Comparison of ENCODE assay signal across 21 cellular contexts in genomic region chr7:73991522-73992103, GRCh38. TPM values are rescaled to one million over a fixed set of nuclear protein-coding genes. Genes with fewer than 3 reads are reported as not detected.
DNase-seq lines count a peak whose midpoint lies in the region; ATAC-seq and TF ChIP-seq lines count a peak whose summit lies in the region.
"Had no signal": no experiment of that assay in that cellular context is flagged by ENCODE, and none has a peak within 500 bp of the region (broad histone marks: within the 10 kb centered on the region; RNA-seq: fewer than 3 reads in every experiment).

No MANE protein-coding gene starts in this region.

- peaks cover 24% of the 10 kb centered on the region for H3K9me3 Mint-ChIP-seq in mesothelial cell of epicardium
- H3K9me3 Mint-ChIP-seq in activated naive CD4-positive, alpha-beta T cell treated with anti-CD3 and anti-CD28 coated beads, Interleukin-2, amount 10 ng/mL, durations not matched to agents 7 days and 5 days = peaks cover 19% of the 10 kb centered on the region
- H3K9me3 Mint-ChIP-seq in osteocyte (ENCODE audit: unreplicated experiment) = peaks cover 6% of the 10 kb centered on the region

- H3K27me3 ChIP-seq in adipocyte (replicated peaks; ENCODE audit: control insufficient read depth, insufficient read depth, low read length) (no peaks in the 10 kb centered on the region), tibial artery (no peaks in the 10 kb centered on the region)
- H3K27me3 ChIP-seq: gastrocnemius medialis had no signal

- peak overlapping the region; percentile 85 to 86 for H3K27ac ChIP-seq in tibial artery
- H3K27ac ChIP-seq: gastrocnemius medialis had no signal

- H3K4me3 ChIP-seq in adipocyte (ENCODE audit: low read length) = no peak overlapping the region
- no peak overlapping the region for H3K4me3 ChIP-seq in tibial artery
- H3K4me3 ChIP-seq: gastrocnemius medialis, mucosa of descending colon had no signal

- intact Hi-C loops in tibial artery (cut with DNase I; ENCODE audit: low total_unique reads) = loop anchor here (10.0 kb wide), 1 partner anchor 97 kb away; no protein-coding TSS in a partner anchor

- no peaks in the 10 kb centered on the region for H3K27me3 Mint-ChIP-seq in mesothelial cell of epicardium (ENCODE audit: low read depth)
- peaks cover 8% of the 10 kb centered on the region for H3K27me3 Mint-ChIP-seq in activated naive CD4-positive, alpha-beta T cell treated with anti-CD3 and anti-CD28 coated beads, Interleukin-2, amount 10 ng/mL, durations not matched to agents 7 days and 5 days
- no peaks in the 10 kb centered on the region for H3K27me3 Mint-ChIP-seq in osteocyte (ENCODE audit: unreplicated experiment)
- H3K27me3 Mint-ChIP-seq: activated CD4-positive, alpha-beta T cell treated with anti-CD3 and anti-CD28 coated beads, Interleukin-2, amount 10 ng/mL, durations not matched to agents 24 days and 14 days had no signal

- H3K9ac ChIP-seq in adipocyte (ENCODE audit: low read length) = peak overlapping the region; percentile 27

- DNase-seq in EL (peak; percentile 25), adipocyte (ENCODE audit: low read depth) (no peak), mesothelial cell of epicardium (ENCODE audit: low spot score in 2 of 2, unreplicated experiment in 2 of 2) (no peak), tibial artery (no peak), osteocyte (ENCODE audit: extremely low spot score, unreplicated experiment) (no peak)
- DNase-seq in activated naive CD4-positive, alpha-beta T cell treated with anti-CD3 and anti-CD28 coated beads, Interleukin-2, amount 10 ng/mL, durations not matched to agents 7 days and 5 days = no peak
- DNase-seq in stimulated activated CD4-positive, alpha-beta T cell treated with anti-CD3 and anti-CD28 coated beads, Interleukin-4, amount 100 ng/mL, for 4 hours = no peak
- DNase-seq: activated CD4-positive, alpha-beta T cell treated with anti-CD3 and anti-CD28 coated beads, Interleukin-2, amount 10 ng/mL, durations not matched to agents 24 days and 14 days; activated naive CD4-positive, alpha-beta T cell treated with Interleukin-2 at 50 U/mL for 16 hours; gastrocnemius medialis; kidney glomerular epithelial cell; MV-4-11; NCI-H2029; nucleus accumbens; small intestine; stimulated activated CD8-positive, alpha-beta memory T cell treated with anti-CD3 and anti-CD28 coated beads, Interleukin-4, amount 100 ng/mL, for 48 hours had no signal

- H3K4me3 Mint-ChIP-seq in mesothelial cell of epicardium (no peak overlapping the region), osteocyte (ENCODE audit: unreplicated experiment) (no peak overlapping the region)
- no peak overlapping the region for H3K4me3 Mint-ChIP-seq in activated naive CD4-positive, alpha-beta T cell treated with anti-CD3 and anti-CD28 coated beads, Interleukin-2, amount 10 ng/mL, durations not matched to agents 7 days and 5 days
- H3K4me3 Mint-ChIP-seq: activated CD4-positive, alpha-beta T cell treated with anti-CD3 and anti-CD28 coated beads, Interleukin-2, amount 10 ng/mL, durations not matched to agents 24 days and 14 days; B cell had no signal

- H3K4me1 ChIP-seq in adipocyte (ENCODE audit: control insufficient read depth, insufficient read depth, low read length) = peaks cover 28% of the 10 kb centered on the region
- H3K4me1 ChIP-seq in tibial artery = peaks cover 8 to 54% (median 40%) of the 10 kb centered on the region in 4 donors

- H3K27ac Mint-ChIP-seq in mesothelial cell of epicardium = peak overlapping the region; percentile 71
- H3K27ac Mint-ChIP-seq in activated naive CD4-positive, alpha-beta T cell treated with anti-CD3 and anti-CD28 coated beads, Interleukin-2, amount 10 ng/mL, durations not matched to agents 7 days and 5 days = no peak overlapping the region
- H3K27ac Mint-ChIP-seq in osteocyte (ENCODE audit: unreplicated experiment) = no peak overlapping the region
- H3K27ac Mint-ChIP-seq: activated CD4-positive, alpha-beta T cell treated with anti-CD3 and anti-CD28 coated beads, Interleukin-2, amount 10 ng/mL, durations not matched to agents 24 days and 14 days; B cell; IgD-negative memory B cell had no signal

- ATAC-seq in HG03280 (IDR thresholded peaks at IDR 0.05; ENCODE audit: unreplicated experiment) = no peak
- ATAC-seq: mucosa of descending colon had no signal

- TF ChIP-seq CTCF in mesothelial cell of epicardium (IDR thresholded peaks at IDR 0.05; ENCODE audit: unreplicated experiment) (no peak), tibial artery (IDR thresholded peaks at IDR 0.05) (no peak), osteocyte (IDR thresholded peaks at IDR 0.05) (no peak)

- H3K9me3 ChIP-seq in adipocyte (ENCODE audit: control insufficient read depth, low read length) = peaks cover 12% of the 10 kb centered on the region
- no peaks in the 10 kb centered on the region for H3K9me3 ChIP-seq in tibial artery

- peaks cover 6% of the 10 kb centered on the region for H3K36me3 Mint-ChIP-seq in mesothelial cell of epicardium
- peaks cover 1% of the 10 kb centered on the region for H3K36me3 Mint-ChIP-seq in activated naive CD4-positive, alpha-beta T cell treated with anti-CD3 and anti-CD28 coated beads, Interleukin-2, amount 10 ng/mL, durations not matched to agents 7 days and 5 days
- no peaks in the 10 kb centered on the region for H3K36me3 Mint-ChIP-seq in osteocyte (ENCODE audit: unreplicated experiment)

- peaks cover 13% of the 10 kb centered on the region for H3K4me1 Mint-ChIP-seq in mesothelial cell of epicardium
- no peaks in the 10 kb centered on the region for H3K4me1 Mint-ChIP-seq in activated naive CD4-positive, alpha-beta T cell treated with anti-CD3 and anti-CD28 coated beads, Interleukin-2, amount 10 ng/mL, durations not matched to agents 7 days and 5 days
- H3K4me1 Mint-ChIP-seq in osteocyte (ENCODE audit: unreplicated experiment) = peaks cover 25% of the 10 kb centered on the region
- H3K4me1 Mint-ChIP-seq: activated CD4-positive, alpha-beta T cell treated with anti-CD3 and anti-CD28 coated beads, Interleukin-2, amount 10 ng/mL, durations not matched to agents 24 days and 14 days; B cell; IgD-negative memory B cell had no signal

- CTCF ChIA-PET in activated naive CD4-positive, alpha-beta T cell treated with anti-CD3 and anti-CD28 coated beads, Interleukin-2, amount 10 ng/mL, durations not matched to agents 7 days and 5 days (lab: Charles Lee) = no interaction called here

- H3K36me3 ChIP-seq in adipocyte (ENCODE audit: control insufficient read depth, insufficient read depth, low read length, severe bottlenecking) (no peaks in the 10 kb centered on the region), tibial artery (no peaks in the 10 kb centered on the region)
- H3K36me3 ChIP-seq: gastrocnemius medialis had no signal

RNA-seq across cellular contexts. Expression of gene ELN, which starts 36.4 kb away (rescaled TPM):
- 32.9 to 37.4 TPM (median 33.2 TPM) in 3 replicates for total RNA-seq in mesothelial cell of epicardium
- total RNA-seq in osteocyte = 13.3 and 13.5 TPM in 2 replicates
- total RNA-seq: activated CD4-positive, alpha-beta T cell treated with anti-CD3 and anti-CD28 coated beads, Interleukin-2, amount 10 ng/mL, durations not matched to agents 24 days and 14 days; B cell; H4 had no signal
